14 cellular contexts compared by ENCODE assay signal in the genomic region with DNA sequence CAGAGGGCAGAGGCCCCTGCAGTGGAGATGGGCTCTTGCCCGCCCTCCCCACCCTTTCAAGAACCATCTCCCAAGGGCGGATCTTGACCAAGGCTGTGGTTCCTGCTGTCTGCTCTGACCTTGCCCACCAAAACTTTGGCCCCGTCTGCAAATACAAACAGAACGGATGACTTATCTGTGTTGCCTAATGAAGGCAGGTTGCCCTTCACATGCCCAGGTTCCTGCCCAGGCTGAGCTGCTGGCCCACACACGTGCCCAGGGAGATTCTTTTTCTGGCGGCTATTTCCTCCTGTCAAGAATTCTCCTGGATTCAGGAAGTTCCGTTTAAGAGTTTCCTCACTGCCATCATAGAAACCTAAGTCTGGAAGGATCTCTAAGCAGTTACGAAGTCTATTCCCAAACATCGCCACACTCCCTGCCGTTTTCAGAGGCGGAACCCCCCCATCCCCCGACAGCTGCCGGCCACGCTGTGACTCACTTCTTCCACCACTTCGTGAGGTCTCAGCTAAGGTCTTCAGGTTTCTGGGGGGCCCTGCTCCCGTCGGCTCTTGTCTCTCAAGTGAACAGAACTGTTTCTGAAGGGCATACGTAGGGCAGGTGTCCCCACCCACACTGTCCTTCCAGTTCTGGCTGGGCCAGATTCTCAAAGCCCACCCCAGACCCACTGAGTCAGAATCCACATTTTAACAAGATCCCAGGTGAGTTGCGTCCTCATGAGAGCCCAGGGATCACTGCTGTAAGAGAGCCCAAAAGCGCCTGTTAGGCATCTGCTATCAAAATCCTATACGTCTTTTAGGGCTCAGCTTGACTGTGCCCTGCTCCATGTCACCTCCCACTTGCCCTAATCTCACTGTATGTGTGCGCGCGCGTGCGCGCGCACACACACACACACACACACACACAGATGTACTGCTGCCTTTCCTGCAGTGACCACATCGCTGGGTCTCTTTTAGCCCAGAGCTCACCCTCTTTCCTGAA.
A peak's percentile ranks its signal among the peaks of the same experiment; 100 is the strongest.
DNase-seq lines count a peak whose midpoint lies in the region; ATAC-seq and TF ChIP-seq lines count a peak whose summit lies in the region.
"Had no signal": no experiment of that assay in that cellular context is flagged by ENCODE, and none has a peak within 500 bp of the region (broad histone marks: within the 10 kb centered on the region; RNA-seq: fewer than 3 reads in every experiment).

No MANE protein-coding gene starts in this region.

- no peaks in the 10 kb centered on the region for H3K36me3 Mint-ChIP-seq in activated CD4-positive, alpha-beta T cell treated with anti-CD3 and anti-CD28 coated beads, Interleukin-2, amount 10 ng/mL, durations not matched to agents 7 days and 5 days (ENCODE audit: low read depth)
- H3K36me3 Mint-ChIP-seq: activated naive CD8-positive, alpha-beta T cell treated with anti-CD3 and anti-CD28 coated beads, Interleukin-2, amount 10 ng/mL, durations not matched to agents 7 days and 5 days had no signal

- H3K4me3 ChIP-seq in astrocyte of the spinal cord (ENCODE audit: low read depth, low read length), result no peak overlapping the region
- no peak overlapping the region for H3K4me3 ChIP-seq in H7 (ENCODE audit: insufficient read depth, low read depth, low read length)
- H3K4me3 ChIP-seq: HAP-1, pancreas, suprapubic skin had no signal

- no peak overlapping the region for H3K27ac Mint-ChIP-seq in activated CD4-positive, alpha-beta T cell treated with anti-CD3 and anti-CD28 coated beads, Interleukin-2, amount 10 ng/mL, durations not matched to agents 7 days and 5 days
- H3K27ac Mint-ChIP-seq: activated naive CD8-positive, alpha-beta T cell treated with anti-CD3 and anti-CD28 coated beads, Interleukin-2, amount 10 ng/mL, durations not matched to agents 7 days and 5 days had no signal

- intact Hi-C loops in left cardiac atrium (cut with DNase I) (no loop called here), Right ventricle myocardium inferior (cut with DNase I) (no loop called here)

- no peaks in the 10 kb centered on the region for H3K9me3 Mint-ChIP-seq in activated CD4-positive, alpha-beta T cell treated with anti-CD3 and anti-CD28 coated beads, Interleukin-2, amount 10 ng/mL, durations not matched to agents 7 days and 5 days
- H3K9me3 Mint-ChIP-seq: activated naive CD8-positive, alpha-beta T cell treated with anti-CD3 and anti-CD28 coated beads, Interleukin-2, amount 10 ng/mL, durations not matched to agents 7 days and 5 days had no signal

- DNase-seq in left cardiac atrium (no peak), Right ventricle myocardium inferior (ENCODE audit: missing footprints) (no peak), astrocyte of the spinal cord (ENCODE audit: low read depth, low spot score) (peak; percentile 8), left kidney (ENCODE audit: low read depth, low spot score) (peak; percentile 19), H7 (no peak), NCI-H1105 (lab: John Stamatoyannopoulos, UW) (no peak), HPDE6-E6E7 (ENCODE audit: extremely low spot score) (no peak)
- no peak for DNase-seq in activated CD4-positive, alpha-beta T cell treated with anti-CD3 and anti-CD28 coated beads, Interleukin-2, amount 10 ng/mL, durations not matched to agents 7 days and 5 days
- DNase-seq: activated naive CD8-positive, alpha-beta T cell treated with anti-CD3 and anti-CD28 coated beads, Interleukin-2, amount 10 ng/mL, durations not matched to agents 7 days and 5 days; Karpas-422; pancreas had no signal

- POLR2A ChIA-PET in activated CD4-positive, alpha-beta T cell treated with anti-CD3 and anti-CD28 coated beads, Interleukin-2, amount 10 ng/mL, durations not matched to agents 7 days and 5 days (lab: Charles Lee), result no interaction called here

- no peaks in the 10 kb centered on the region for H3K27me3 Mint-ChIP-seq in activated CD4-positive, alpha-beta T cell treated with anti-CD3 and anti-CD28 coated beads, Interleukin-2, amount 10 ng/mL, durations not matched to agents 7 days and 5 days
- H3K27me3 Mint-ChIP-seq: activated naive CD8-positive, alpha-beta T cell treated with anti-CD3 and anti-CD28 coated beads, Interleukin-2, amount 10 ng/mL, durations not matched to agents 7 days and 5 days had no signal

- H3K36me3 ChIP-seq in H7 (replicated peaks; ENCODE audit: control insufficient read depth, insufficient read depth, low read length), result no peaks in the 10 kb centered on the region
- H3K36me3 ChIP-seq: HAP-1, pancreas, suprapubic skin had no signal

- H3K27me3 ChIP-seq in H7 (ENCODE audit: control insufficient read depth, insufficient read depth, low read length), result no peaks in the 10 kb centered on the region
- H3K27me3 ChIP-seq: pancreas had no signal

- no peaks in the 10 kb centered on the region for H3K4me1 Mint-ChIP-seq in activated CD4-positive, alpha-beta T cell treated with anti-CD3 and anti-CD28 coated beads, Interleukin-2, amount 10 ng/mL, durations not matched to agents 7 days and 5 days

- CTCF ChIA-PET in activated CD4-positive, alpha-beta T cell treated with anti-CD3 and anti-CD28 coated beads, Interleukin-2, amount 10 ng/mL, durations not matched to agents 7 days and 5 days (lab: Charles Lee), result no interaction called here

- in situ Hi-C loops in astrocyte of the spinal cord (cut with HindIII; ENCODE audit: low sequenced_read_pairs), result no loop called here

- peak; percentile 30 to 42 for ATAC-seq in left cardiac atrium
- no peak for ATAC-seq in Right ventricle myocardium inferior
- ATAC-seq: activated CD4-positive, CD25-positive, alpha-beta regulatory T cell treated with anti-CD3 and anti-CD28 coated beads, Interleukin-2, amount 50 U/mL, for 24 hours had no signal

- H3K4me3 Mint-ChIP-seq in activated CD4-positive, alpha-beta T cell treated with anti-CD3 and anti-CD28 coated beads, Interleukin-2, amount 10 ng/mL, durations not matched to agents 7 days and 5 days, result no peak overlapping the region
- H3K4me3 Mint-ChIP-seq: activated naive CD8-positive, alpha-beta T cell treated with anti-CD3 and anti-CD28 coated beads, Interleukin-2, amount 10 ng/mL, durations not matched to agents 7 days and 5 days had no signal

- TF ChIP-seq CTCF in astrocyte of the spinal cord (IDR thresholded peaks at IDR 0.05; ENCODE audit: low read depth, low read length), result no peak

Comparison
In these comparisons a context has a peak if more than half of its experiments do, and no peak if none do; other contexts are left out.
1. DNase-seq: peak in astrocyte of the spinal cord (single experiment) and left kidney (single experiment); none in left cardiac atrium (single experiment), Right ventricle myocardium inferior (single experiment), H7 (single experiment), NCI-H1105 (single experiment), HPDE6-E6E7 (single experiment) and activated CD4-positive, alpha-beta T cell treated with anti-CD3 and anti-CD28 coated beads, Interleukin-2, amount 10 ng/mL, durations not matched to agents 7 days and 5 days (single experiment).